In genomic region chr3:116322761-116323160, GRCh38 we compare ENCODE assay signal across 39 cellular contexts.
"Had no signal": no experiment of that assay in that cellular context is flagged by ENCODE, and none has a peak within 500 bp of the region (broad histone marks: within the 10 kb centered on the region; RNA-seq: fewer than 3 reads in every experiment).

No MANE protein-coding gene starts in this region.

- H3K9me3 ChIP-seq: adrenal gland, breast epithelium, colonic mucosa, esophagus squamous epithelium had no signal

- DNase-seq: activated B cell treated with CpG ODN at 0.5 μM for 24 hours; activated CD4-positive, alpha-beta T cell treated with anti-CD3 and anti-CD28 coated beads for 48 hours; activated CD4-positive, alpha-beta T cell treated with anti-CD3 and anti-CD28 coated beads, Interleukin-2, amount 50 U/mL, for 1 hour; activated CD4-positive, alpha-beta T cell treated with anti-CD3 and anti-CD28 coated beads, Interleukin-2, amount 50 U/mL, for 48 hours; activated CD8-positive, alpha-beta memory T cell treated with anti-CD3 and anti-CD28 coated beads, Interleukin-2, amount 10 ng/mL, durations not matched to agents 7 days and 5 days; activated CD8-positive, alpha-beta memory T cell treated with anti-CD3 and anti-CD28 coated beads, Interleukin-2, amount 50 U/mL, for 4 hours; activated CD8-positive, alpha-beta T cell treated with anti-CD3 and anti-CD28 coated beads, Interleukin-2, amount 10 ng/mL, durations not matched to agents 7 days and 5 days; activated effector memory CD4-positive, alpha-beta T cell treated with anti-CD3 and anti-CD28 coated beads, Interleukin-2, amount 50 U/mL, for 16 hours; activated naive CD4-positive, alpha-beta T cell treated with anti-CD3 and anti-CD28 coated beads for 36 hours; activated naive CD8-positive, alpha-beta T cell treated with anti-CD3 and anti-CD28 coated beads for 36 hours; activated naive CD8-positive, alpha-beta T cell treated with anti-CD3 and anti-CD28 coated beads, Interleukin-2, amount 50 U/mL, for 24 hours; activated T-cell treated with anti-CD3 and anti-CD28 coated beads, Interleukin-2, amount 50 U/mL, for 1 hour; activated T-cell treated with anti-CD3 and anti-CD28 coated beads, Interleukin-2, amount 50 U/mL, for 48 hours; adrenal gland; amygdala; aorta; central memory CD4-positive, alpha-beta T cell; cerebellar nuclear complex; colonic mucosa; effector CD8-positive, alpha-beta T cell; esophagus squamous epithelium; foreskin fibroblast; head of caudate nucleus; T-helper 1 cell; T-helper 17 cell; T1000; WERI-Rb-1 had no signal

- H3K4me1 ChIP-seq: adrenal gland, breast epithelium, colonic mucosa, esophagus squamous epithelium had no signal

- H3K27ac Mint-ChIP-seq: activated B cell treated with CpG ODN at 0.5 μM for 24 hours; activated CD8-positive, alpha-beta memory T cell treated with anti-CD3 and anti-CD28 coated beads, Interleukin-2, amount 10 ng/mL, durations not matched to agents 7 days and 5 days; activated CD8-positive, alpha-beta T cell treated with anti-CD3 and anti-CD28 coated beads, Interleukin-2, amount 10 ng/mL, durations not matched to agents 7 days and 5 days; activated naive CD4-positive, alpha-beta T cell treated with anti-CD3 and anti-CD28 coated beads for 36 hours; activated naive CD4-positive, alpha-beta T cell treated with anti-CD3 and anti-CD28 coated beads, Interleukin-2, amount 50 U/mL, for 24 hours; activated naive CD8-positive, alpha-beta T cell treated with anti-CD3 and anti-CD28 coated beads for 36 hours; activated naive CD8-positive, alpha-beta T cell treated with anti-CD3 and anti-CD28 coated beads, Interleukin-2, amount 50 U/mL, for 24 hours; activated T-helper 1 cell treated with anti-CD3 and anti-CD28 coated beads, Interleukin-12 subunit alpha, Interleukin-12 subunit beta, Interleukin-2, Interleukin-4 antibody, amounts not matched to agents 30 ng/mL and 10 ng/mL and 1 ng/mL, durations not matched to agents 14 hours and 24 hours and 36 hours; activated T-helper 2 cell treated with anti-CD3 and anti-CD28 coated beads, Interferon-gamma antibody, Interleukin-2, Interleukin-4, amounts not matched to agents 10 μg/mL and 5 μg/mL and 100 μg/mL, durations not matched to agents 14 hours and 24 hours and 36 hours; brain; T-helper 17 cell; T-helper 2 cell treated with Interferon-gamma antibody and Interleukin-4, amounts not matched to agents 5 μg/mL and 100 μg/mL, for 36 hours had no signal

- H3K27me3 ChIP-seq: adrenal gland, breast epithelium, cardiac muscle cell, colonic mucosa, esophagus squamous epithelium had no signal

- FAIRE-seq: endometrium, endothelial cell of umbilical vein, frontal cortex had no signal

- H3K36me3 Mint-ChIP-seq: activated CD8-positive, alpha-beta memory T cell treated with anti-CD3 and anti-CD28 coated beads, Interleukin-2, amount 10 ng/mL, durations not matched to agents 7 days and 5 days; activated naive CD4-positive, alpha-beta T cell treated with anti-CD3 and anti-CD28 coated beads, Interleukin-2, amount 50 U/mL, for 24 hours; activated naive CD8-positive, alpha-beta T cell treated with anti-CD3 and anti-CD28 coated beads for 36 hours; brain had no signal

- H3K27me3 Mint-ChIP-seq: activated B cell treated with CpG ODN at 0.5 μM for 24 hours; activated CD8-positive, alpha-beta memory T cell treated with anti-CD3 and anti-CD28 coated beads, Interleukin-2, amount 10 ng/mL, durations not matched to agents 7 days and 5 days; activated naive CD4-positive, alpha-beta T cell treated with anti-CD3 and anti-CD28 coated beads, Interleukin-2, amount 50 U/mL, for 24 hours; activated naive CD8-positive, alpha-beta T cell treated with anti-CD3 and anti-CD28 coated beads for 36 hours; activated naive CD8-positive, alpha-beta T cell treated with anti-CD3 and anti-CD28 coated beads, Interleukin-2, amount 50 U/mL, for 24 hours; brain; T-helper 17 cell had no signal

- H3K4me1 Mint-ChIP-seq: activated B cell treated with CpG ODN at 0.5 μM for 24 hours; activated CD8-positive, alpha-beta memory T cell treated with anti-CD3 and anti-CD28 coated beads, Interleukin-2, amount 10 ng/mL, durations not matched to agents 7 days and 5 days; activated naive CD4-positive, alpha-beta T cell treated with anti-CD3 and anti-CD28 coated beads, Interleukin-2, amount 50 U/mL, for 24 hours; activated naive CD8-positive, alpha-beta T cell treated with anti-CD3 and anti-CD28 coated beads for 36 hours; activated naive CD8-positive, alpha-beta T cell treated with anti-CD3 and anti-CD28 coated beads, Interleukin-2, amount 50 U/mL, for 24 hours; T-helper 17 cell had no signal

- H3K27ac ChIP-seq: adrenal gland, breast epithelium, cardiac muscle cell, colonic mucosa, epithelial cell of prostate, esophagus squamous epithelium, WERI-Rb-1 had no signal

- H3K4me3 ChIP-seq: adrenal gland, breast epithelium, cardiac muscle cell, colonic mucosa, esophagus squamous epithelium had no signal

- H3K9me3 Mint-ChIP-seq: activated T-helper 1 cell treated with anti-CD3 and anti-CD28 coated beads, Interleukin-12 subunit alpha, Interleukin-12 subunit beta, Interleukin-2, Interleukin-4 antibody, amounts not matched to agents 30 ng/mL and 10 ng/mL and 1 ng/mL, durations not matched to agents 14 hours and 24 hours and 36 hours; activated T-helper 2 cell treated with anti-CD3 and anti-CD28 coated beads, Interferon-gamma antibody, Interleukin-2, Interleukin-4, amounts not matched to agents 10 μg/mL and 5 μg/mL and 100 μg/mL, durations not matched to agents 14 hours and 24 hours and 36 hours; T-helper 2 cell treated with Interferon-gamma antibody and Interleukin-4, amounts not matched to agents 5 μg/mL and 100 μg/mL, for 36 hours had no signal

- ATAC-seq: activated CD4-positive, CD25-positive, alpha-beta regulatory T cell treated with anti-CD3 and anti-CD28 coated beads, Interleukin-2, amount 50 U/mL, for 24 hours; activated CD8-positive, alpha-beta memory T cell treated with anti-CD3 and anti-CD28 coated beads, Interleukin-2, amount 10 ng/mL, durations not matched to agents 7 days and 5 days; activated CD8-positive, alpha-beta T cell treated with anti-CD3 and anti-CD28 coated beads, Interleukin-2, amount 10 ng/mL, durations not matched to agents 7 days and 5 days; activated naive CD8-positive, alpha-beta T cell treated with anti-CD3 and anti-CD28 coated beads, Interleukin-2, amount 50 U/mL, for 24 hours; T-helper 17 cell had no signal

- H3K36me3 ChIP-seq: adrenal gland, breast epithelium, cardiac muscle cell, colonic mucosa, esophagus squamous epithelium, WERI-Rb-1 had no signal

- H3K4me3 Mint-ChIP-seq: activated B cell treated with CpG ODN at 0.5 μM for 24 hours; activated CD8-positive, alpha-beta memory T cell treated with anti-CD3 and anti-CD28 coated beads, Interleukin-2, amount 10 ng/mL, durations not matched to agents 7 days and 5 days; activated CD8-positive, alpha-beta T cell treated with anti-CD3 and anti-CD28 coated beads, Interleukin-2, amount 10 ng/mL, durations not matched to agents 7 days and 5 days; activated naive CD4-positive, alpha-beta T cell treated with anti-CD3 and anti-CD28 coated beads for 36 hours; activated naive CD4-positive, alpha-beta T cell treated with anti-CD3 and anti-CD28 coated beads, Interleukin-2, amount 50 U/mL, for 24 hours; activated naive CD8-positive, alpha-beta T cell treated with anti-CD3 and anti-CD28 coated beads for 36 hours; activated naive CD8-positive, alpha-beta T cell treated with anti-CD3 and anti-CD28 coated beads, Interleukin-2, amount 50 U/mL, for 24 hours; activated T-helper 1 cell treated with anti-CD3 and anti-CD28 coated beads, Interleukin-12 subunit alpha, Interleukin-12 subunit beta, Interleukin-2, Interleukin-4 antibody, amounts not matched to agents 30 ng/mL and 10 ng/mL and 1 ng/mL, durations not matched to agents 14 hours and 24 hours and 36 hours; brain; T-helper 17 cell; T-helper 2 cell treated with Interferon-gamma antibody and Interleukin-4, amounts not matched to agents 5 μg/mL and 100 μg/mL, for 36 hours had no signal
